Comparison of ENCODE assay signal across 1 cellular context in the genomic region with DNA sequence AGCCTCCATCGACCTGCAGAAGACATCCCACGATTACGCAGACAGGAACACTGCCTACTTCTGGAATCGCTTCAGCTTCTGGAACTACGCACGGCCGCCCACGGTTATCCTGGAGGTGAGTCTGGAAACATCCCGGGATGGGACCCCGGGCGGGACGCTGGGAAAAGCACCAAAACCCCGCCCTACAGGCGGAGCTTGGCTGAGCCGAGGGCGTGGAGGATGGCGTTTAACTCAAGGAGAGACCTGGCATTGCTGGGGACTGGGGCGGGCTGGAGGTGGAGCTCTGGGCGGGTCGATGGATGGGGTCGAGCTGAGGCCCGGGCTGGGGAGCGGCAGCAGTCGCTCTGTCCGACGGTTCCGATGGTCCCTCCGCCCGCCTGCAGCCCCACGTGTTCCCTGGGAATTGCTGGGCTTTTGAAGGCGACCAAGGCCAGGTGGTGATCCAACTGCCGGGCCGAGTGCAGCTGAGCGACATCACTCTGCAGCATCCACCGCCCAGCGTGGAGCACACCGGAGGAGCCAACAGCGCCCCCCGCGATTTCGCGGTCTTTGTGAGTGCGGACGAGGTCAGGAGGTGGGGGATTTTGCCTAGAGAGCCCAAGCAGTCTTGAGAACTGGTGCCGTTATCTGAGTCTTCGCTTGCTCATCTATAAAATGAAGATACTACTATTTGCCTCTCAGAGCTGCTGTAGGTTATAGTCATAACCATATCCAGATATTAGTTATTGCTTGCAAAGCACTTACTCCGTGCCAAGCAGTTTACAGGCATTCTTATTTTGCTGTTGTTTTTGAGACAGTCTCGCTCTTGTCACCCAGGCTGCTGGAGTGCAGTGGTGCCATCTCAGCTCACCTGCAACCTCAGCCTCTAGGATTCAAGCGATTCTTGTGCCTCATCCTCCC.
TF ChIP-seq lines count a peak whose summit lies in the region.

No MANE protein-coding gene starts in this region.

TF ChIP-seq in H1, 55 proteins besides CTCF, POLR2A, EP300 and RAD21 (continues in another document):
- TF ChIP-seq POU5F1 (IDR thresholded peaks at IDR 0.05; ENCODE audit: low read depth, low read length): no peak
- TF ChIP-seq SUZ12 (IDR thresholded peaks at IDR 0.05; ENCODE audit: low read length): no peak
- TF ChIP-seq TBP (IDR thresholded peaks at IDR 0.05; ENCODE audit: low read depth, low read length): peak; percentile 63; the same call in 1 of the 2 replicates
- TF ChIP-seq RBBP5 (IDR thresholded peaks at IDR 0.05; ENCODE audit: borderline replicate concordance, low read depth, low read length): peak; percentile 66; the same call in 1 of the 2 replicates
- TF ChIP-seq CTBP2 (IDR thresholded peaks at IDR 0.05; ENCODE audit: borderline replicate concordance, insufficient read depth, insufficient read length, low read length): no peak
- TF ChIP-seq, protein P1, sequence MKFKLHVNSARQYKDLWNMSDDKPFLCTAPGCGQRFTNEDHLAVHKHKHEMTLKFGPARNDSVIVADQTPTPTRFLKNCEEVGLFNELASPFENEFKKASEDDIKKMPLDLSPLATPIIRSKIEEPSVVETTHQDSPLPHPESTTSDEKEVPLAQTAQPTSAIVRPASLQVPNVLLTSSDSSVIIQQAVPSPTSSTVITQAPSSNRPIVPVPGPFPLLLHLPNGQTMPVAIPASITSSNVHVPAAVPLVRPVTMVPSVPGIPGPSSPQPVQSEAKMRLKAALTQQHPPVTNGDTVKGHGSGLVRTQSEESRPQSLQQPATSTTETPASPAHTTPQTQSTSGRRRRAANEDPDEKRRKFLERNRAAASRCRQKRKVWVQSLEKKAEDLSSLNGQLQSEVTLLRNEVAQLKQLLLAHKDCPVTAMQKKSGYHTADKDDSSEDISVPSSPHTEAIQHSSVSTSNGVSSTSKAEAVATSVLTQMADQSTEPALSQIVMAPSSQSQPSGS (IDR thresholded peaks at IDR 0.05; ENCODE audit: low read length): no peak
- peak; percentile 84 for TF ChIP-seq KDM4A (IDR thresholded peaks at IDR 0.05; ENCODE audit: low read depth, low read length, severe bottlenecking)
- TF ChIP-seq TCF12 (IDR thresholded peaks at IDR 0.05; ENCODE audit: low read depth, low read length): no peak
- peak; percentile 74 for TF ChIP-seq TAF1 (IDR thresholded peaks at IDR 0.05; ENCODE audit: low read depth, low read length)
- TF ChIP-seq SP1 (IDR thresholded peaks at IDR 0.05; ENCODE audit: low read depth, low read length): 0 out of 2 replicates have a peak, but pooled peaks have one; percentile 14
- no peak for TF ChIP-seq SAP30 (IDR thresholded peaks at IDR 0.05; ENCODE audit: insufficient read depth, insufficient replicate concordance, low read length)
- no peak for TF ChIP-seq CBX5 (IDR thresholded peaks at IDR 0.05; ENCODE audit: low read depth, low read length)
- no peak for TF ChIP-seq RFX5 (IDR thresholded peaks at IDR 0.05; ENCODE audit: borderline replicate concordance, low read depth, low read length)
- no peak for TF ChIP-seq TEAD4 (IDR thresholded peaks at IDR 0.05; ENCODE audit: low read depth, low read length)
- no peak for TF ChIP-seq FOSL1 (IDR thresholded peaks at IDR 0.05; ENCODE audit: insufficient read depth, low read depth, low read length)
- peak; percentile 68 for TF ChIP-seq POLR2AphosphoS5 (IDR thresholded peaks at IDR 0.05; ENCODE audit: low read depth, low read length)
- peak; percentile 43; the same call in 1 of the 2 replicates for TF ChIP-seq CREB1 (IDR thresholded peaks at IDR 0.05)
- TF ChIP-seq, protein P2, sequence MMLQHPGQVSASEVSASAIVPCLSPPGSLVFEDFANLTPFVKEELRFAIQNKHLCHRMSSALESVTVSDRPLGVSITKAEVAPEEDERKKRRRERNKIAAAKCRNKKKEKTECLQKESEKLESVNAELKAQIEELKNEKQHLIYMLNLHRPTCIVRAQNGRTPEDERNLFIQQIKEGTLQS (IDR thresholded peaks at IDR 0.05; ENCODE audit: insufficient read depth, low read depth, low read length): no peak
- TF ChIP-seq, protein P3, sequence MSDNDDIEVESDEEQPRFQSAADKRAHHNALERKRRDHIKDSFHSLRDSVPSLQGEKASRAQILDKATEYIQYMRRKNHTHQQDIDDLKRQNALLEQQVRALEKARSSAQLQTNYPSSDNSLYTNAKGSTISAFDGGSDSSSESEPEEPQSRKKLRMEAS (IDR thresholded peaks at IDR 0.05): peak; percentile 97
- TF ChIP-seq ASH2L (IDR thresholded peaks at IDR 0.05; ENCODE audit: low read length): peak; percentile 37
- no peak for TF ChIP-seq CEBPB (IDR thresholded peaks at IDR 0.05; ENCODE audit: low read depth, low read length)
- no peak for TF ChIP-seq RXRA (IDR thresholded peaks at IDR 0.05; ENCODE audit: insufficient read depth, low read depth, low read length)
- no peak for TF ChIP-seq BRCA1 (IDR thresholded peaks at IDR 0.05; ENCODE audit: low read depth, low read length)
- peak; percentile 67 for TF ChIP-seq PHF8 (conservative IDR thresholded peaks at IDR 0.05; ENCODE audit: low read depth, low read length)
- no peak for TF ChIP-seq CBX8 (IDR thresholded peaks at IDR 0.05; ENCODE audit: borderline replicate concordance, low read depth, low read length)
- TF ChIP-seq ZNF274 (IDR thresholded peaks at IDR 0.05; ENCODE audit: borderline replicate concordance, extremely low read depth, low read length): no peak
- TF ChIP-seq NRF1 (IDR thresholded peaks at IDR 0.05; ENCODE audit: low read depth, low read length): no peak
- TF ChIP-seq EGR1 (IDR thresholded peaks at IDR 0.05; ENCODE audit: borderline replicate concordance, low read depth, low read length): 0 out of 2 replicates have a peak, but pooled peaks have one; percentile 32
- TF ChIP-seq SIRT6 (IDR thresholded peaks at IDR 0.05; ENCODE audit: low read length): no peak
- peak in 1 of 2 experiments; percentile 77; a peak in 2 of 4 replicates for TF ChIP-seq SIN3A (conservative IDR thresholded peaks at IDR 0.05 in 1 of 2, IDR thresholded peaks at IDR 0.05 in 1 of 2; ENCODE audit: low read depth in 1 of 2, low read length in 2 of 2)
- TF ChIP-seq SIX5 (IDR thresholded peaks at IDR 0.05; ENCODE audit: low read depth, low read length): no peak
- no peak for TF ChIP-seq CHD1 (IDR thresholded peaks at IDR 0.05; ENCODE audit: low read depth, low read length)
- TF ChIP-seq BACH1 (IDR thresholded peaks at IDR 0.05; ENCODE audit: low read length): no peak
- no peak for TF ChIP-seq SP4 (IDR thresholded peaks at IDR 0.05; ENCODE audit: low read length)
- no peak for TF ChIP-seq MAFK (IDR thresholded peaks at IDR 0.05; ENCODE audit: low read depth, low read length)
- peak; percentile 40 for TF ChIP-seq TAF7 (optimal IDR thresholded peaks at IDR 0.05; ENCODE audit: borderline replicate concordance, low read depth, low read length)
- TF ChIP-seq KDM1A (IDR thresholded peaks at IDR 0.05; ENCODE audit: borderline replicate concordance, low read length): no peak
- no peak for TF ChIP-seq KDM5A (IDR thresholded peaks at IDR 0.05; ENCODE audit: low read length)
- TF ChIP-seq NANOG (IDR thresholded peaks at IDR 0.05; ENCODE audit: insufficient read depth, low read depth, low read length, poor library complexity, severe bottlenecking): no peak
- TF ChIP-seq, protein P4, sequence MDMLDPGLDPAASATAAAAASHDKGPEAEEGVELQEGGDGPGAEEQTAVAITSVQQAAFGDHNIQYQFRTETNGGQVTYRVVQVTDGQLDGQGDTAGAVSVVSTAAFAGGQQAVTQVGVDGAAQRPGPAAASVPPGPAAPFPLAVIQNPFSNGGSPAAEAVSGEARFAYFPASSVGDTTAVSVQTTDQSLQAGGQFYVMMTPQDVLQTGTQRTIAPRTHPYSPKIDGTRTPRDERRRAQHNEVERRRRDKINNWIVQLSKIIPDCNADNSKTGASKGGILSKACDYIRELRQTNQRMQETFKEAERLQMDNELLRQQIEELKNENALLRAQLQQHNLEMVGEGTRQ (IDR thresholded peaks at IDR 0.05; ENCODE audit: low read length): peak; percentile 43; the same call in 1 of the 2 replicates
- TF ChIP-seq HDAC2 (IDR thresholded peaks at IDR 0.05; ENCODE audit: borderline replicate concordance in 1 of 2, low read depth in 2 of 2, low read length in 2 of 2): peak in 1 of 2 experiments; percentile 86; a peak in 1 of 4 replicates
- no peak for TF ChIP-seq YY1 (IDR thresholded peaks at IDR 0.05; ENCODE audit: low read depth, low read length)
- TF ChIP-seq SP2 (IDR thresholded peaks at IDR 0.05; ENCODE audit: low read length): no peak
- TF ChIP-seq GABPA (IDR thresholded peaks at IDR 0.05; ENCODE audit: borderline replicate concordance, insufficient read depth, low read length): no peak
- TF ChIP-seq SRF (IDR thresholded peaks at IDR 0.05; ENCODE audit: low read depth, low read length): no peak
- no peak for TF ChIP-seq RNF2 (IDR thresholded peaks at IDR 0.05; ENCODE audit: borderline replicate concordance, low read depth, low read length, missing control alignments, poor library complexity, severe bottlenecking)
- no peak for TF ChIP-seq HDAC6 (IDR thresholded peaks at IDR 0.05; ENCODE audit: low read depth, low read length)
- no peak for TF ChIP-seq JUN (IDR thresholded peaks at IDR 0.05; ENCODE audit: low read depth, low read length)
- TF ChIP-seq CHD2 (IDR thresholded peaks at IDR 0.05; ENCODE audit: low read length): 0 out of 2 replicates have a peak, but pooled peaks have one; percentile 9
- TF ChIP-seq JUND (IDR thresholded peaks at IDR 0.05; ENCODE audit: low read length): no peak
- no peak for TF ChIP-seq GTF2F1 (IDR thresholded peaks at IDR 0.05; ENCODE audit: borderline replicate concordance, low read depth, low read length)
- TF ChIP-seq EZH2 (IDR thresholded peaks at IDR 0.05; ENCODE audit: low read depth, low read length, severe bottlenecking): no peak
- TF ChIP-seq, protein P5, sequence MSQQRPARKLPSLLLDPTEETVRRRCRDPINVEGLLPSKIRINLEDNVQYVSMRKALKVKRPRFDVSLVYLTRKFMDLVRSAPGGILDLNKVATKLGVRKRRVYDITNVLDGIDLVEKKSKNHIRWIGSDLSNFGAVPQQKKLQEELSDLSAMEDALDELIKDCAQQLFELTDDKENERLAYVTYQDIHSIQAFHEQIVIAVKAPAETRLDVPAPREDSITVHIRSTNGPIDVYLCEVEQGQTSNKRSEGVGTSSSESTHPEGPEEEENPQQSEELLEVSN (IDR thresholded peaks at IDR 0.05): peak; percentile 92
- TF ChIP-seq BCL11A (IDR thresholded peaks at IDR 0.05; ENCODE audit: low read depth in 2 of 2, low read length in 2 of 2): no peak
